In the genomic region with DNA sequence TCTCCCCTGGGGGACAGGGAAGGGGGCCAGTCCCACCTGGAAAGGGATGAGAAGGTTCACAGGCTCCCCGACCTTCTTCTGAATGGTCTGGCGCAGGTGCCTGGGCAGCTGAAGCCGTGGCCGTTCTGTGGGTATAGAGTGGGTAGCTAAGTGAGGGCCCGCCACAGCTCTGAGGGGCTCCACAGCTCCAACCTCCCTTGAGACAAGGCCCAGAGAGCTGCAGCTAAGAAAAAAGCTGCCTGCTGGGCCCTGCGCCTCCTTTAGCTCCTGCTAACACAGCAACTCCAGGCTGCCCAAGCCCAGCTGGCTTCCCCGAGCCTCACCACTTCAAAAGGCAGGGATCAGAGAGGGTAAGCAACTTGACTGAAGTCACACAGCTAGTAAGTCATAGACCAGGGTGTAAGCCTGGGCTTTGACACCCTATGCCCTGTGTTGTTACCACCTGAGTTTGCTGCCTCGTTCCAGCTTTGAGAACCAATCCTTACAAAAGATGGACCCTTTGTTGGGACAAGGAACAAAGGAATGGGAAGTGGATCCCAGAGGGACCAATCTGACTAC, we compare ENCODE assay signal across 17 cellular contexts. TPM values are rescaled to one million over a fixed set of nuclear protein-coding genes. Genes with fewer than 3 reads are reported as not detected.
A peak's percentile ranks its signal among the peaks of the same experiment; 100 is the strongest.
DNase-seq lines count a peak whose midpoint lies in the region; ATAC-seq, FAIRE-seq and TF ChIP-seq lines count a peak whose summit lies in the region.
"Had no signal": no experiment of that assay in that cellular context is flagged by ENCODE, and none has a peak within 500 bp of the region (broad histone marks: within the 10 kb centered on the region; RNA-seq: fewer than 3 reads in every experiment).

No MANE protein-coding gene starts in this region.

- H3K27me3 Mint-ChIP-seq in stimulated activated naive B cell treated with anti-CD40 and anti-IgM and Interleukin-4, amounts not matched to agents 10 μg/mL and 1 μg/mL and 100 μg/mL, for 72 hours: no peaks in the 10 kb centered on the region

- intact Hi-C loops in right cardiac atrium (cut with DNase I): no loop called here
- intact Hi-C loops in Right ventricle myocardium inferior (cut with DNase I): no loop called here
- intact Hi-C loops in stomach (cut with DNase I; ENCODE audit: low total_unique reads): no loop called here

- no peak overlapping the region for H2BK15ac ChIP-seq in H1 (ENCODE audit: low read length)

- no peak overlapping the region for H3K18ac ChIP-seq in H1 (ENCODE audit: extremely low read depth, low read length)

- no peak overlapping the region for H2AK5ac ChIP-seq in H1 (ENCODE audit: low read depth, low read length)

- H3K36me3 ChIP-seq in HEK293 (ENCODE audit: control insufficient read depth in 2 of 2, insufficient read depth in 1 of 2, low read length in 2 of 2): peaks cover 0 to 4% of the 10 kb centered on the region in 2 experiments; a peak in 1 of 3 replicates
- H3K36me3 ChIP-seq in H1 (ENCODE audit: control insufficient read depth in 2 of 4, insufficient read depth in 4 of 4, low read length in 3 of 4): peaks cover 0 to 7% (median 2%) of the 10 kb centered on the region in 4 experiments; a peak in 4 of 8 replicates
- peaks cover 0 to 8% (median 0%) of the 10 kb centered on the region in 4 donors for H3K36me3 ChIP-seq in stomach

- H3K4me3 Mint-ChIP-seq in stimulated activated naive B cell treated with anti-CD40 and anti-IgM and Interleukin-4, amounts not matched to agents 10 μg/mL and 1 μg/mL and 100 μg/mL, for 72 hours: no peak overlapping the region
- H3K4me3 Mint-ChIP-seq: CD14-positive monocyte; CD8-positive, alpha-beta T cell had no signal

- no peak overlapping the region for H3K23ac ChIP-seq in H1 (ENCODE audit: insufficient read length)

- H3K9me3 Mint-ChIP-seq in stimulated activated naive B cell treated with anti-CD40 and anti-IgM and Interleukin-4, amounts not matched to agents 10 μg/mL and 1 μg/mL and 100 μg/mL, for 72 hours: no peaks in the 10 kb centered on the region
- H3K9me3 Mint-ChIP-seq: CD8-positive, alpha-beta T cell had no signal

- TF ChIP-seq EP300 in H1 (IDR thresholded peaks at IDR 0.05; ENCODE audit: borderline replicate concordance in 1 of 2, low read depth in 2 of 2, low read length in 2 of 2) (no peak), stomach (IDR thresholded peaks at IDR 0.05) (no peak)

- no peaks in the 10 kb centered on the region for H3K23me2 ChIP-seq in H1 (ENCODE audit: low read depth, low read length)

- no peak overlapping the region for H4K8ac ChIP-seq in H1 (ENCODE audit: extremely low read depth, insufficient read depth, low read length)

- CTCF ChIA-PET in HEK293 (lab: Yijun Ruan, JAX): no interaction called here
- CTCF ChIA-PET in H1 (lab: Charles Lee; ENCODE audit: partially characterized antibody): interaction anchor here (0.6 to 1.8 kb wide), 7 partner anchors 12 to 100 kb away, joined by 3 to 7 read pairs (median 3); no protein-coding TSS in a partner anchor

- H3K9ac ChIP-seq in H1 (replicated peaks in 1 of 4; ENCODE audit: extremely low read depth in 1 of 4, low read depth in 3 of 4, low read length in 3 of 4): no peak overlapping the region

- H4K20me1 ChIP-seq in H1 (replicated peaks in 1 of 2; ENCODE audit: control insufficient read depth in 1 of 2, insufficient read depth in 2 of 2, low read length in 2 of 2): peaks cover 0 to 2% of the 10 kb centered on the region in 2 experiments

- TF ChIP-seq POLR2A in H1 (IDR thresholded peaks at IDR 0.05; ENCODE audit: control extremely low read depth in 1 of 2, low read depth in 2 of 2, low read length in 2 of 2) (no peak), stomach (IDR thresholded peaks at IDR 0.05) (no peak)

- peaks cover 3 to 10% of the 10 kb centered on the region in 2 donors for H3K36me3 Mint-ChIP-seq in stimulated activated naive B cell treated with anti-CD40 and anti-IgM and Interleukin-4, amounts not matched to agents 10 μg/mL and 1 μg/mL and 100 μg/mL, for 72 hours

- no peak for TF ChIP-seq RAD21 in H1 (IDR thresholded peaks at IDR 0.05 in 1 of 2, conservative IDR thresholded peaks at IDR 0.05 in 1 of 2; ENCODE audit: low read depth in 2 of 2, low read length in 2 of 2)

- no peak overlapping the region for H3K4me3 ChIP-seq in right cardiac atrium (ENCODE audit: low read length)
- H3K4me3 ChIP-seq in HEK293 (ENCODE audit: low read depth, low read length): no peak overlapping the region
- no peak overlapping the region for H3K4me3 ChIP-seq in H1 (ENCODE audit: extremely low read depth in 1 of 4, insufficient read depth in 2 of 4, low read depth in 3 of 4, low read length in 4 of 4)
- no peak overlapping the region for H3K4me3 ChIP-seq in stomach

- no peak overlapping the region for H4K91ac ChIP-seq in H1 (replicated peaks; ENCODE audit: insufficient read length, low read length)

- H2BK20ac ChIP-seq in H1 (ENCODE audit: low read length): no peak overlapping the region

- TF ChIP-seq CTCF in HEK293 (tag by site-specific recombination; IDR thresholded peaks at IDR 0.05) (no peak), H1 (IDR thresholded peaks at IDR 0.05; ENCODE audit: control extremely low read depth in 1 of 3, insufficient read depth in 1 of 3, low read depth in 1 of 3, low read length in 3 of 3) (no peak), stomach (IDR thresholded peaks at IDR 0.05) (no peak)

- POLR2A ChIA-PET in HEK293 (lab: Yijun Ruan, JAX) (interaction anchor here (0.5 to 0.6 kb wide), 2 partner anchors 198 to 668 kb away, joined by 3 read pairs; no protein-coding TSS in a partner anchor), H1 (lab: Charles Lee; ENCODE audit: partially characterized antibody) (no interaction called here)

- DNase-seq in right cardiac atrium (no peak), Right ventricle myocardium inferior (ENCODE audit: missing footprints) (no peak), H1 (ENCODE audit: low read depth in 1 of 2, low spot score in 2 of 2) (no peak), stomach (no peak)
- DNase-seq in stimulated activated naive B cell treated with anti-CD40 and anti-IgM and Interleukin-4, amounts not matched to agents 10 μg/mL and 1 μg/mL and 100 μg/mL, for 72 hours: no peak
- no peak for DNase-seq in activated CD4-positive, alpha-beta T cell treated with anti-CD3 and anti-CD28 coated beads, Interleukin-2, amount 50 U/mL, for 48 hours
- DNase-seq: GF-D8 had no signal

- H3K27me3 ChIP-seq in right cardiac atrium (ENCODE audit: control insufficient read depth, insufficient read depth): no peaks in the 10 kb centered on the region
- H3K27me3 ChIP-seq in H1 (replicated peaks in 1 of 4; ENCODE audit: control insufficient read depth in 3 of 4, extremely low read depth in 1 of 4, insufficient read depth in 3 of 4, low read length in 3 of 4): no peaks in the 10 kb centered on the region
- H3K27me3 ChIP-seq in stomach: no peaks in the 10 kb centered on the region

- ATAC-seq in right cardiac atrium (no peak), Right ventricle myocardium inferior (no peak)
- ATAC-seq in stimulated activated naive B cell treated with anti-CD40 and anti-IgM and Interleukin-4, amounts not matched to agents 10 μg/mL and 1 μg/mL and 100 μg/mL, for 72 hours (replicated peaks): no peak
- ATAC-seq: CD8-positive, alpha-beta T cell; HCT116 had no signal

- H3K79me1 ChIP-seq in H1 (ENCODE audit: low read depth, low read length): no peaks in the 10 kb centered on the region; the same call in 1 of the 2 replicates

- H3K4me2 ChIP-seq in H1 (ENCODE audit: insufficient read depth in 1 of 2, low read depth in 2 of 2, low read length in 2 of 2): no peak overlapping the region

- 84% methylated on average over 8 of the region's 8 CpGs for WGBS in right cardiac atrium
- WGBS in H1 (ENCODE audit: extremely low coverage in 1 of 2, insufficient coverage in 1 of 2, insufficient read length in 1 of 2, insufficient replicate concordance in 2 of 2, low coverage in 1 of 2, low lambda C conversion rate in 2 of 2, missing lambda C conversion rate in 1 of 2), 2 experiments: 93% methylated on average over 8 of the region's 8 CpGs; no CpG with 5 or more reads in 1 of the 2 experiments
- WGBS in stomach, 5 donors: 89 to 93% (median 92%) methylated on average over 6 to 8 of the region's 8 CpGs

- no peak overlapping the region for H3K4ac ChIP-seq in H1 (replicated peaks; ENCODE audit: insufficient read length, low read depth, low read length)

- H3K14ac ChIP-seq in H1 (ENCODE audit: insufficient read length): no peak overlapping the region

- no peak overlapping the region for H2BK12ac ChIP-seq in H1 (ENCODE audit: low read depth, low read length)

- no peak for FAIRE-seq in H1 (lab: Jason Lieb, UNC)
- FAIRE-seq: GM19239 had no signal

- H4K5ac ChIP-seq in H1 (ENCODE audit: insufficient read length, low read depth, low read length): no peak overlapping the region

- H3K27ac Mint-ChIP-seq in stimulated activated naive B cell treated with anti-CD40 and anti-IgM and Interleukin-4, amounts not matched to agents 10 μg/mL and 1 μg/mL and 100 μg/mL, for 72 hours: peak overlapping the region; percentile 25
- H3K27ac Mint-ChIP-seq: CD14-positive monocyte; CD8-positive, alpha-beta T cell had no signal

- peak overlapping the region; percentile 32 for H3K27ac ChIP-seq in right cardiac atrium (ENCODE audit: low read length)
- no peak overlapping the region for H3K27ac ChIP-seq in HEK293 (ENCODE audit: extremely low read depth, low read depth, low read length)
- no peak overlapping the region for H3K27ac ChIP-seq in H1 (ENCODE audit: low read depth, low read length)
- no peak overlapping the region for H3K27ac ChIP-seq in stomach
- H3K27ac ChIP-seq: HL-60 had no signal

- no peaks in the 10 kb centered on the region for H3K79me2 ChIP-seq in H1 (ENCODE audit: control insufficient read depth in 1 of 2, insufficient read depth in 2 of 2, low read length in 2 of 2)

- H3K9me3 ChIP-seq in right cardiac atrium (ENCODE audit: control insufficient read depth, low read length): no peaks in the 10 kb centered on the region
- H3K9me3 ChIP-seq in HEK293 (ENCODE audit: control insufficient read depth, insufficient read depth, low read depth, low read length): no peaks in the 10 kb centered on the region
- no peaks in the 10 kb centered on the region for H3K9me3 ChIP-seq in H1 (ENCODE audit: insufficient read depth in 2 of 2, low read depth in 1 of 2, low read length in 1 of 2)
- H3K9me3 ChIP-seq in stomach: no peaks in the 10 kb centered on the region
- H3K9me3 ChIP-seq: Caco-2 had no signal

- H2AFZ ChIP-seq in H1 (ENCODE audit: low read length): no peak overlapping the region

- H2BK120ac ChIP-seq in H1 (replicated peaks; ENCODE audit: low read depth, low read length): no peak overlapping the region

- H3K4me1 Mint-ChIP-seq in stimulated activated naive B cell treated with anti-CD40 and anti-IgM and Interleukin-4, amounts not matched to agents 10 μg/mL and 1 μg/mL and 100 μg/mL, for 72 hours: peaks cover 6% of the 10 kb centered on the region in 2 donors
- H3K4me1 Mint-ChIP-seq: CD14-positive monocyte had no signal

- no peaks in the 10 kb centered on the region for H3K4me1 ChIP-seq in right cardiac atrium (ENCODE audit: control insufficient read depth, insufficient read depth, low read length)
- H3K4me1 ChIP-seq in HEK293 (ENCODE audit: control insufficient read depth, insufficient read depth, low read length): no peaks in the 10 kb centered on the region
- no peaks in the 10 kb centered on the region for H3K4me1 ChIP-seq in H1 (replicated peaks in 1 of 4; ENCODE audit: control insufficient read depth in 3 of 4, insufficient read depth in 4 of 4, low read length in 3 of 4)
- peaks cover 24 to 40% (median 28%) of the 10 kb centered on the region in 4 donors for H3K4me1 ChIP-seq in stomach
- H3K4me1 ChIP-seq: Caco-2 had no signal

- no peak overlapping the region for H3K56ac ChIP-seq in H1 (replicated peaks; ENCODE audit: insufficient read length, low read depth, low read length)

- H2BK5ac ChIP-seq in H1 (ENCODE audit: low read depth, low read length): no peak overlapping the region

RNA-seq across cellular contexts. Expression of a gene that starts 18.5 kb away (rescaled TPM):
- total RNA-seq in right cardiac atrium (1,000 to 10,000 TPM in 3 of 4 donors, 100 to 1,000 TPM in 1; 953 to 1,924 (median 1,412) TPM), Right ventricle myocardium inferior (2,397 TPM), stomach (10 to 100 TPM in 1 of 5 donors, under 1 TPM in 2, not detected in 2; 0.72 to 15.6 (median 0.73) TPM)
- polyA plus RNA-seq in right cardiac atrium (1,009 TPM), H1 (2011; rRNA removed) (0.02 and 0.05 TPM in 2 replicates), stomach (1 to 10 TPM; 1.0 to 3.4 (median 2.1) TPM)
- not detected in 2 replicates for total RNA-seq in H1 (2021; fragmentation: NEBNext Ultra II Directional; extraction: Animal tissue kit (Norgen Biotek cat#: 25700))
- 0.03 TPM for polyA plus RNA-seq in H1 (2011; cell fraction: cytosol; rRNA removed)
- polyA plus RNA-seq in H1 (2011; cell fraction: nucleus; rRNA removed): 0.19 TPM
- 0.04 to 0.05 TPM in 2 of 4 replicates, not detected in the others for polyA plus RNA-seq in H1 (2012, experiment 1 of 2)
- polyA plus RNA-seq in H1 (2012, experiment 2 of 2): not detected
- polyA plus RNA-seq in H1 (2013, experiment 1 of 2): 0.02 TPM
- polyA plus RNA-seq in H1 (2013, experiment 2 of 2): under 0.01 TPM
- 0.07 TPM in 1 of 2 replicates, not detected in the other for polyA minus RNA-seq in H1 (2011; rRNA and poly(A)+ RNA removed)
- polyA minus RNA-seq in H1 (2011; cell fraction: cytosol; rRNA and poly(A)+ RNA removed): not detected
- not detected for polyA minus RNA-seq in H1 (2011; cell fraction: nucleus; rRNA and poly(A)+ RNA removed)
- total RNA-seq: A673; Caco-2; CD8-positive, alpha-beta T cell; H4 had no signal
- polyA plus RNA-seq: BJ had no signal

RNA-seq across cellular contexts. Expression of a gene that starts 44.4 kb away (rescaled TPM):
- total RNA-seq in right cardiac atrium (10 to 100 TPM; 11.6 to 24.1 (median 18.6) TPM), Right ventricle myocardium inferior (14.6 TPM), stomach (1 to 10 TPM; 2.6 to 8.4 (median 7.0) TPM)
- polyA plus RNA-seq in right cardiac atrium (5.9 TPM), H1 (2011; rRNA removed) (0.12 and 0.28 TPM in 2 replicates), stomach (10 to 100 TPM in 2 of 3 donors, 1 to 10 TPM in 1; 8.2 to 24.3 (median 15.3) TPM)
- total RNA-seq in H1 (2021; fragmentation: NEBNext Ultra II Directional; extraction: Animal tissue kit (Norgen Biotek cat#: 25700)): not detected in 2 replicates
- polyA plus RNA-seq in H1 (2011; cell fraction: cytosol; rRNA removed): 0.23 TPM
- polyA plus RNA-seq in H1 (2011; cell fraction: nucleus; rRNA removed): 0.27 TPM
- polyA plus RNA-seq in H1 (2012, experiment 1 of 2): 0.20 to 0.33 TPM in 2 of 4 replicates, not detected in the others
- polyA plus RNA-seq in H1 (2012, experiment 2 of 2): 0.21 TPM
- 0.14 TPM for polyA plus RNA-seq in H1 (2013, experiment 1 of 2)
- polyA plus RNA-seq in H1 (2013, experiment 2 of 2): 0.20 TPM
- 0.60 TPM in 1 of 2 replicates, not detected in the other for polyA minus RNA-seq in H1 (2011; rRNA and poly(A)+ RNA removed)
- polyA minus RNA-seq in H1 (2011; cell fraction: cytosol; rRNA and poly(A)+ RNA removed): not detected
- not detected for polyA minus RNA-seq in H1 (2011; cell fraction: nucleus; rRNA and poly(A)+ RNA removed)
- total RNA-seq: A673, Caco-2, H4 had no signal
- polyA plus RNA-seq: BJ had no signal

Comparison
In these comparisons a context has a peak if more than half of its experiments do, and no peak if none do; other contexts are left out.
1. RNA of a gene that starts 18.5 kb away (total RNA-seq): 2,397 TPM in Right ventricle myocardium inferior (single experiment) and 953 to 1,924 TPM in right cardiac atrium; 0.72 to 15.6 TPM in stomach and not detected in H1; every median in the first group is over 10 times any median in the second.